Comparison of ENCODE assay signal across 8 cellular contexts in the genomic region with DNA sequence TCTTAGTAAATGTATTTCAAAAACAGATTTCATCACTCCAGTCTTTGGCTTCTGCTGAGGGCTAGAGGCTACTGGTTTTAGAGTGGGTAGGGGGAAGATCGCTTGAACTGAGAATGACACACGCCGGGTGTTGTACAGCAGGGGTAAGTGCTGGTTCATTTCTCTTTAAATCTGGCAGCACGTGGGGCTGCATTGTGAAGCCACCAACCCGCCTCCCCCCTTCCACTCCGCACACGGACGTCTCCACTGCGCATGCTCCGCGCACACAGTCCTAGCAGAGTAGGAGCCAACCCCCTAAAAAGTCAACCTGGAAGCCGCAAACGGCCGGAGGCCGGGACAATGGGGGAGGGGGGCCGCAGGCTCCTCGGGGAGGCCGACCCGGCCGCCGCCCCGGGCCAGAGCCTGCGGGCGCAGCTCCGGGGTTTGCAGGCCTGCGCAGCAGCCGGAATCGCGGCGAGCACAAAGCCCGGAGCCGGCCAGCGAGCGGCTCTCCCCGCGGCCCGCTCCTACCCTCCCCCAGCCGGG.
DNase-seq lines count a peak whose midpoint lies in the region; TF ChIP-seq lines count a peak whose summit lies in the region.

No MANE protein-coding gene starts in this region.

- H3K4me3 ChIP-seq in HFF-Myc (replicated peaks; ENCODE audit: low read depth, low read length) (peak overlapping the region; percentile 64), SK-N-MC (peak overlapping the region; percentile 88)

- no peaks in the 10 kb centered on the region for H3K27me3 Mint-ChIP-seq in activated naive CD4-positive, alpha-beta T cell treated with anti-CD3 and anti-CD28 coated beads, Interleukin-2, amount 50 U/mL, for 24 hours

- peaks cover 19% of the 10 kb centered on the region for H3K36me3 ChIP-seq in SK-N-MC (ENCODE audit: insufficient read depth, low read length)

- DNase-seq in GDM1 (lab: John Stamatoyannopoulos, UW): peak; percentile 87
- DNase-seq in HFF-Myc (ENCODE audit: extremely low read depth, low read depth): peak; percentile 85
- peak; percentile 65 for DNase-seq in NCI-H1048 (lab: John Stamatoyannopoulos, UW)
- peak; percentile 28 for DNase-seq in SK-N-MC (ENCODE audit: low read depth, low spot score)
- DNase-seq in globus pallidus (ENCODE audit: low spot score): peak; percentile 94
- peak; percentile 62 for DNase-seq in non-pigmented ciliary epithelial cell (ENCODE audit: low read depth)
- peak; percentile 47 to 93 (median 84) for DNase-seq in substantia nigra (lab: John Stamatoyannopoulos, UW)

- TF ChIP-seq CTCF in HFF-Myc (IDR thresholded peaks at IDR 0.05; ENCODE audit: low read depth, low read length, missing control alignments): no peak

- H3K27ac ChIP-seq in SK-N-MC (peak overlapping the region; percentile 87), substantia nigra (ENCODE audit: low read depth, low read length, poor library complexity, severe bottlenecking) (peak overlapping the region; percentile 95)

- no peaks in the 10 kb centered on the region for H3K9me3 Mint-ChIP-seq in activated naive CD4-positive, alpha-beta T cell treated with anti-CD3 and anti-CD28 coated beads, Interleukin-2, amount 50 U/mL, for 24 hours

- H3K9me3 ChIP-seq in SK-N-MC (ENCODE audit: low read depth, low read length): no peaks in the 10 kb centered on the region

- peak overlapping the region; percentile 99 for H3K27ac Mint-ChIP-seq in activated naive CD4-positive, alpha-beta T cell treated with anti-CD3 and anti-CD28 coated beads, Interleukin-2, amount 50 U/mL, for 24 hours

- peak overlapping the region; percentile 97 for H3K4me3 Mint-ChIP-seq in activated naive CD4-positive, alpha-beta T cell treated with anti-CD3 and anti-CD28 coated beads, Interleukin-2, amount 50 U/mL, for 24 hours

- H3K36me3 Mint-ChIP-seq in activated naive CD4-positive, alpha-beta T cell treated with anti-CD3 and anti-CD28 coated beads, Interleukin-2, amount 50 U/mL, for 24 hours: peaks cover 2% of the 10 kb centered on the region

- H3K9ac ChIP-seq in SK-N-MC (ENCODE audit: insufficient read length): peak overlapping the region; percentile 95

- H3K4me1 Mint-ChIP-seq in activated naive CD4-positive, alpha-beta T cell treated with anti-CD3 and anti-CD28 coated beads, Interleukin-2, amount 50 U/mL, for 24 hours: peaks cover 43% of the 10 kb centered on the region

Comparison
In these comparisons a context has a peak if more than half of its experiments do, and no peak if none do; other contexts are left out.
1. Peak in every context shown above with its lines: DNase-seq, H3K4me3 ChIP-seq and H3K27ac ChIP-seq.
2. DNase-seq: peak in every context shown above with its lines; median percentile 94 in globus pallidus; 87 in GDM1; 85 in HFF-Myc; 84 in substantia nigra; 65 in NCI-H1048; 62 in non-pigmented ciliary epithelial cell; 28 in SK-N-MC.